In the genomic region with DNA sequence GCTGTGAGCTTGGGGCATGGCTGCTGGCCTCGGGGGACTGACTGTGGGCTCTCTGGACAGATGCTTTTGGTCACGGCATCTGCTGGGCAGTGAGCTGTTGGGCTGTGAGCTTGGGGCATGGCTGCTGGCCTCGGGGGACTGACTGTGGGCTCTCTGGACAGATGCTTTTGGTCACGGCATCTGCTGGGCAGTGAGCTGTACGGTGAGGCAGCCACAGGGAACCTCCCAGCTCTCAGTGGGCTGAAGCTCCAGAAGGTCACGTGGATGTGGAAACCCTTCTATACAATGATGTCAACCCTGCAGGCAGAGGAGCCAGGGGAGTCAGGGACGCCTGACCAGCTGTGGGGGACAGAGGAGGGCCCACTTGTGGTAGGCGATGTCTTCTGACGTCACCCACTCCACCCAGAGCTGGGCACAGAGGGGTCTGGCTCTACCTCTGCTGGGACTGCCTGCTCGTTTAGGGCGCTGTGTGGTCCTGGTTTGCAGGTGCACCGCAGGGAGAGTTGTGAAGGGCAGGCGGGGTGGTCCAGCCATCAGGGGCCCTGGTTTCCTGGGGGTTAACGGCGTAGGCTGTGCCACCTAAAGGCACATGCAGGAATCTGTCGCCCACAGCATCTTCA, we compare ENCODE assay signal across 15 cellular contexts.
"Had no signal": no experiment of that assay in that cellular context is flagged by ENCODE, and none has a peak within 500 bp of the region (broad histone marks: within the 10 kb centered on the region; RNA-seq: fewer than 3 reads in every experiment).

No MANE protein-coding gene starts in this region.

- H3K4me3 ChIP-seq: sigmoid colon had no signal

- H3K4me1 ChIP-seq: foreskin keratinocyte had no signal

- DNase-seq: activated CD4-positive, alpha-beta T cell treated with anti-CD3 and anti-CD28 coated beads, Interleukin-2, amount 10 ng/mL, durations not matched to agents 24 days and 14 days; activated CD4-positive, CD25-positive, alpha-beta regulatory T cell; activated CD8-positive, alpha-beta T cell treated with anti-CD3 and anti-CD28 coated beads, Interleukin-2, amount 10 ng/mL, durations not matched to agents 7 days and 5 days; activated gamma-delta T cell; activated naive CD8-positive, alpha-beta T cell treated with anti-CD3 and anti-CD28 coated beads for 36 hours; activated T-cell treated with anti-CD3 and anti-CD28 coated beads, Interleukin-2, amount 50 U/mL, for 72 hours; amygdala; brain microvascular endothelial cell; effector memory CD4-positive, alpha-beta T cell; foreskin keratinocyte; stimulated activated CD4-positive, alpha-beta T cell treated with anti-CD3 and anti-CD28 coated beads, Interleukin-12 subunit alpha, Interleukin-12 subunit beta, amount 100 ng/mL, for 4 hours; stimulated activated CD4-positive, alpha-beta T cell treated with anti-CD3 and anti-CD28 coated beads, Interleukin-2, amount 100 ng/mL, for 24 hours had no signal

- ATAC-seq: activated CD8-positive, alpha-beta T cell treated with anti-CD3 and anti-CD28 coated beads, Interleukin-2, amount 10 ng/mL, durations not matched to agents 7 days and 5 days; activated T-cell treated with anti-CD3 and anti-CD28 coated beads, Interleukin-2, amount 50 U/mL, for 72 hours; foreskin keratinocyte; naive thymus-derived CD8-positive, alpha-beta T cell; stimulated activated effector memory CD8-positive, alpha-beta T cell treated with anti-CD3 and anti-CD28 coated beads, Interleukin-12 subunit alpha, Interleukin-12 subunit beta, amount 100 ng/mL, for 72 hours had no signal

- H3K36me3 ChIP-seq: brain microvascular endothelial cell, sigmoid colon had no signal

- H3K27ac ChIP-seq: brain microvascular endothelial cell, foreskin keratinocyte, sigmoid colon had no signal

- H3K9me3 ChIP-seq: sigmoid colon had no signal
